In the genomic region with DNA sequence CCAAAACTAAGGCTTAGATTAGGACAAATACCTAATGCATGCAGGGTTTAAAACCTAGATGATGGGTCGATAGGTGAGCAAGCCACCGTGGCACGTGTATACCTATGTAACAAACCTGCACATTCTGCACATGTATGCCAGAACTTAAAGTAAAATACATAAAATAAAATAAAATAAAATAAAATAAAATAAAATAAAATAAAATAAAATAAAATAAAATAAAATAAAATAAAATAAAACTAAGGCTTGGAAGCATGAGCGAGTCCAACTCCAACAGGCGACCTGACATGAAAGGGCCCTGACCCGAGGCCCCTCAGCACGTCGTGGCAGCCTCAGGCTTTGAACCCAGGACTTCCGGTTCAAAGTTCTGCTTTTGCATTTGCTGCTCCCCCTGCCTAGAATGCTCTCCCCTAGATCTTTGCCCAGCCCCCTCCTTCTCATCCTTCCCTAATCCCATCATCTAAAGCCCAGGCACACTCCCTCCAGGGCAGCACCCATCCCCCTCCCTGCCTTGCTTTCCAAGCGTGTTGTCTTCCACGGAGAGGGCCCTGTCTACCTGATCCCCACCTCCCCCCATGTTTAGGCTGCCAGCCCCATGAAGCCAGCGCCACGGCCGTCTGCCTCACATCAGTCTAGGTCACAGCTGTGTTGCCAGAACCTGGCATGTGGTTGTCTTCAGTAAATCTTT, we compare ENCODE assay signal across 11 cellular contexts.
DNase-seq lines count a peak whose midpoint lies in the region; ATAC-seq and TF ChIP-seq lines count a peak whose summit lies in the region.
"Had no signal": no experiment of that assay in that cellular context is flagged by ENCODE, and none has a peak within 500 bp of the region (broad histone marks: within the 10 kb centered on the region; RNA-seq: fewer than 3 reads in every experiment).

No MANE protein-coding gene starts in this region.

- TF ChIP-seq CTCF in GM23338 (conservative IDR thresholded peaks at IDR 0.05; ENCODE audit: low read depth in 2 of 2) (no peak), WTC11 (IDR thresholded peaks at IDR 0.05) (no peak)

- no peak for DNase-seq in GM23338 (ENCODE audit: low spot score)
- peak; percentile 99 for DNase-seq in NCI-H82 (lab: John Stamatoyannopoulos, UW)
- DNase-seq in WTC11 (ENCODE audit: low spot score), result no peak
- DNase-seq in mesendoderm, result peak; percentile 38
- no peak for DNase-seq in SHP77 treated with DMSO at 0.1 percent for 48 hours (lab: John Stamatoyannopoulos, UW)
- DNase-seq in NCI-H2196 (lab: John Stamatoyannopoulos, UW; ENCODE audit: unreplicated experiment), result no peak
- DNase-seq: C1 segment of cervical spinal cord; CD4-positive, alpha-beta T cell; DMS 273 treated with DMSO at 0.1 percent for 48 hours had no signal

- H3K79me2 ChIP-seq in GM23338 (replicated peaks; ENCODE audit: insufficient read depth) (no peaks in the 10 kb centered on the region), mesendoderm (ENCODE audit: control insufficient read depth, insufficient read depth, low read length) (no peaks in the 10 kb centered on the region)

- no peak overlapping the region for H3K27ac ChIP-seq in GM23338 (ENCODE audit: low read depth)
- no peak overlapping the region for H3K27ac ChIP-seq in mesendoderm (ENCODE audit: low read depth, low read length)

- H3K36me3 Mint-ChIP-seq in GM23338 (ENCODE audit: low read depth), result no peaks in the 10 kb centered on the region
- no peaks in the 10 kb centered on the region for H3K36me3 Mint-ChIP-seq in WTC11

- no peak overlapping the region for H2BK15ac ChIP-seq in mesendoderm (replicated peaks; ENCODE audit: low read depth)

- no peaks in the 10 kb centered on the region for H3K36me3 ChIP-seq in GM23338 (ENCODE audit: insufficient read depth)
- H3K36me3 ChIP-seq in mesendoderm (ENCODE audit: control insufficient read depth, insufficient read depth, low read length), result no peaks in the 10 kb centered on the region

- peak overlapping the region; percentile 67 for H3K56ac ChIP-seq in mesendoderm (ENCODE audit: low read length)

- peak overlapping the region; percentile 13 for H3K18ac ChIP-seq in mesendoderm (ENCODE audit: low read length)

- H4K5ac ChIP-seq in mesendoderm (ENCODE audit: low read length), result no peak overlapping the region

- H3K79me1 ChIP-seq in mesendoderm (ENCODE audit: low read length), result no peaks in the 10 kb centered on the region

- H3K27me3 Mint-ChIP-seq in GM23338 (ENCODE audit: insufficient read depth, low read depth, poor library complexity) (peaks cover 20% of the 10 kb centered on the region), WTC11 (ENCODE audit: low read depth) (peaks cover 4% of the 10 kb centered on the region)

- ATAC-seq in GM23338, result peak; percentile 15; the same call in 2 of the 3 replicates
- no peak for ATAC-seq in WTC11
- no peak for ATAC-seq in HG03432 (IDR thresholded peaks at IDR 0.05; ENCODE audit: unreplicated experiment)

- H3K9me3 Mint-ChIP-seq in GM23338 (no peaks in the 10 kb centered on the region), WTC11 (no peaks in the 10 kb centered on the region)

- no peak overlapping the region for H3K23ac ChIP-seq in mesendoderm (ENCODE audit: low read length)

- CTCF ChIA-PET in WTC11 (lab: Charles Lee), result interaction anchor here (0.5 to 3.4 kb wide), 41 partner anchors 8 to 758 kb away, joined by 3 to 30 read pairs (median 4); no protein-coding TSS in a partner anchor

- no CpG with 5 or more reads among the region's 14 CpGs for WGBS in mesendoderm (ENCODE audit: extremely low coverage, insufficient coverage, low lambda C conversion rate)

- no peak overlapping the region; the same call in 1 of the 2 replicates for H3K4me2 ChIP-seq in GM23338
- H3K4me2 ChIP-seq in mesendoderm (ENCODE audit: low read length), result no peak overlapping the region

- H3F3A ChIP-seq in GM23338 (replicated peaks; ENCODE audit: low read depth), result 0 out of 2 replicates have a peak, but pooled peaks cover 2% of the 10 kb centered on the region

- no peaks in the 10 kb centered on the region for H3K9me2 ChIP-seq in GM23338 (ENCODE audit: insufficient read depth)

- POLR2A ChIA-PET in WTC11 (lab: Charles Lee), result no interaction called here

- no peak overlapping the region for H3K4me3 Mint-ChIP-seq in GM23338
- no peak overlapping the region for H3K4me3 Mint-ChIP-seq in WTC11
- H3K4me3 Mint-ChIP-seq: B cell; CD4-positive, alpha-beta T cell had no signal

- H2AK5ac ChIP-seq in mesendoderm (ENCODE audit: low read length), result no peak overlapping the region

- no peak overlapping the region for H3K9ac ChIP-seq in mesendoderm (ENCODE audit: low read length)

- no peak overlapping the region for H4K8ac ChIP-seq in mesendoderm (ENCODE audit: low read depth, low read length)

- H3K4me1 Mint-ChIP-seq in GM23338, result peaks cover 18% of the 10 kb centered on the region
- peaks cover 20% of the 10 kb centered on the region for H3K4me1 Mint-ChIP-seq in WTC11
- H3K4me1 Mint-ChIP-seq: B cell had no signal

- H4K20me1 ChIP-seq in GM23338 (replicated peaks; ENCODE audit: insufficient read depth), result no peaks in the 10 kb centered on the region

- peak overlapping the region; percentile 61 for H2BK5ac ChIP-seq in mesendoderm (ENCODE audit: low read length)

- 0 out of 2 replicates have a peak overlapping the region, but pooled peaks have one; percentile 85 for H2AFZ ChIP-seq in GM23338

- H3K4me3 ChIP-seq in GM23338, result no peak overlapping the region
- H3K4me3 ChIP-seq in mesendoderm (ENCODE audit: low read length), result no peak overlapping the region

- no peak overlapping the region for H2BK120ac ChIP-seq in mesendoderm (ENCODE audit: low read depth, low read length)

- no peaks in the 10 kb centered on the region for H3K27me3 ChIP-seq in GM23338 (ENCODE audit: insufficient read depth)
- no peaks in the 10 kb centered on the region for H3K27me3 ChIP-seq in mesendoderm (ENCODE audit: insufficient read depth, low read length, poor library complexity)

- H3K4me1 ChIP-seq in GM23338 (ENCODE audit: insufficient read depth) (peaks cover 10% of the 10 kb centered on the region), mesendoderm (ENCODE audit: control insufficient read depth, low read depth, low read length) (peaks cover 9% of the 10 kb centered on the region)

- H3K4ac ChIP-seq in mesendoderm (ENCODE audit: low read depth, low read length), result no peak overlapping the region

- H3K27ac Mint-ChIP-seq in GM23338 (no peak overlapping the region), WTC11 (no peak overlapping the region)
- H3K27ac Mint-ChIP-seq: B cell; CD4-positive, alpha-beta T cell had no signal

TF ChIP-seq in GM23338, 12 proteins besides CTCF, POLR2A, EP300 and RAD21 (continues in another document):
- TF ChIP-seq STAT1 (IDR thresholded peaks at IDR 0.05; ENCODE audit: unreplicated experiment) (no peak), POLR2AphosphoS5 (IDR thresholded peaks at IDR 0.05; ENCODE audit: low read depth) (no peak), ZNF114 (CRISPR knock-in tag; IDR thresholded peaks at IDR 0.05) (no peak), EZH2 (IDR thresholded peaks at IDR 0.05; ENCODE audit: low read depth, unreplicated experiment) (no peak), CREB1 (CRISPR knock-in tag; IDR thresholded peaks at IDR 0.05; ENCODE audit: low read depth) (no peak), ZNF331 (CRISPR knock-in tag; IDR thresholded peaks at IDR 0.05; ENCODE audit: low read depth) (no peak), NANOG (IDR thresholded peaks at IDR 0.05; ENCODE audit: borderline replicate concordance) (no peak)

TF ChIP-seq in WTC11, 78 proteins besides CTCF, POLR2A, EP300 and RAD21:
- TF ChIP-seq GABPB1 (CRISPR knock-in tag; IDR thresholded peaks at IDR 0.05) (no peak), HMGA2 (CRISPR knock-in tag; IDR thresholded peaks at IDR 0.05) (peak; percentile 94)

Comparison
In these comparisons a context has a peak if more than half of its experiments do, and no peak if none do; other contexts are left out.
1. DNase-seq: peak in NCI-H82 (single experiment) and mesendoderm (single experiment); none in GM23338 (single experiment), WTC11 (single experiment), SHP77 treated with DMSO at 0.1 percent for 48 hours (single experiment) and NCI-H2196 (single experiment).